ENCODE assay signal across 11 cellular contexts in the genomic region with DNA sequence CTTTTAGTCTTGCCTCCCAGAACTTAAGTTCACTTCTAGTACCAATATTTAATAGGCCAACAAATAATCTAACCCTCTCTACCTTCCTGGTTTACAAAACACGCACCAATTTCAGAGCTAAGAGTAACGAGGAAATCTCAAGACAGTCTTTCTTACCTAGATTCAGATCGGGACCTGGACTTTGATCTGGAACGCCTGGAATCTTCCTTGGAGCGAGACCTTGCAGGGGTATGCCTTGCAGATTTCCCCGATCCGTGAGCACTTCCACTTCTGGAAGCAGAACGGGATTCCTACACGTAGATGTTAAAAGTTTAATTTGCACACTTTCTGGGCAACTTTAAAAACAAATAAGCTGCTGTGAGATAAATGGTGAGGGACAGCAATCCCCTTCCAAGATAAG. TPM values are rescaled to one million over a fixed set of nuclear protein-coding genes. Genes with fewer than 3 reads are reported as not detected.
DNase-seq lines count a peak whose midpoint lies in the region; ATAC-seq, FAIRE-seq and TF ChIP-seq lines count a peak whose summit lies in the region.
"Had no signal": no experiment of that assay in that cellular context is flagged by ENCODE, and none has a peak within 500 bp of the region (broad histone marks: within the 10 kb centered on the region; RNA-seq: fewer than 3 reads in every experiment).

No MANE protein-coding gene starts in this region.

- 87 to 88% methylated on average over 9 of the region's 9 CpGs for WGBS in mesodermal cell (ENCODE audit: insufficient coverage in 2 of 2), 2 experiments

- H3K9ac ChIP-seq in adipocyte (ENCODE audit: low read length), result no peak overlapping the region

- H3K27ac ChIP-seq in 22Rv1 (peak overlapping the region; percentile 9; the same call in 1 of the 2 replicates), mesodermal cell (ENCODE audit: low read depth, low read length, severe bottlenecking) (peak overlapping the region; percentile 6)
- no peak overlapping the region for H3K27ac ChIP-seq in effector memory CD4-positive, alpha-beta T cell (ENCODE audit: insufficient read depth, low read length, poor library complexity, severe bottlenecking)

- ATAC-seq in GM21723 (IDR thresholded peaks at IDR 0.05; ENCODE audit: unreplicated experiment), result no peak

- no peaks in the 10 kb centered on the region for H3K27me3 ChIP-seq in adipocyte (replicated peaks; ENCODE audit: control insufficient read depth, insufficient read depth, low read length)
- no peaks in the 10 kb centered on the region for H3K27me3 ChIP-seq in effector memory CD4-positive, alpha-beta T cell (replicated peaks; ENCODE audit: control insufficient read depth, insufficient read depth, low read length, poor library complexity, severe bottlenecking)

- DNase-seq in H54 (ENCODE audit: insufficient read length, low spot score) (no peak), adipocyte (ENCODE audit: low read depth) (no peak), DMS53 (lab: John Stamatoyannopoulos, UW) (no peak), NCI-H2196 (lab: John Stamatoyannopoulos, UW; ENCODE audit: unreplicated experiment) (no peak)
- no peak for DNase-seq in effector memory CD4-positive, alpha-beta T cell
- DNase-seq: activated naive CD4-positive, alpha-beta T cell treated with anti-CD3 and anti-CD28 coated beads, Interleukin-2, amount 50 U/mL, for 16 hours; GDM1; NCI-H446 had no signal

- H3K4me3 ChIP-seq in adipocyte (ENCODE audit: low read length), result peak overlapping the region; percentile 16
- no peak overlapping the region for H3K4me3 ChIP-seq in mesodermal cell (ENCODE audit: extremely low read depth, insufficient read depth, low read length, poor library complexity, severe bottlenecking)
- no peak overlapping the region for H3K4me3 ChIP-seq in effector memory CD4-positive, alpha-beta T cell (ENCODE audit: insufficient read depth, low read depth, low read length, poor library complexity, severe bottlenecking)

- peak; percentile 72 for FAIRE-seq in H54 (lab: Jason Lieb, UNC)

- H3K36me3 ChIP-seq in adipocyte (ENCODE audit: control insufficient read depth, insufficient read depth, low read length, severe bottlenecking) (peaks cover 59% of the 10 kb centered on the region), mesodermal cell (ENCODE audit: control insufficient read depth, insufficient read depth, low read length) (peaks cover 96% of the 10 kb centered on the region)
- peaks cover 72% of the 10 kb centered on the region for H3K36me3 ChIP-seq in effector memory CD4-positive, alpha-beta T cell (ENCODE audit: control insufficient read depth, insufficient read depth, low read length)

- no peak for TF ChIP-seq CTCF in 22Rv1 (IDR thresholded peaks at IDR 0.05)

- H3K9me3 ChIP-seq in adipocyte (ENCODE audit: control insufficient read depth, low read length) (no peaks in the 10 kb centered on the region), mesodermal cell (ENCODE audit: control insufficient read depth, low read length) (no peaks in the 10 kb centered on the region)
- no peaks in the 10 kb centered on the region for H3K9me3 ChIP-seq in effector memory CD4-positive, alpha-beta T cell (ENCODE audit: control insufficient read depth, low read length)

- H3K4me1 ChIP-seq in adipocyte (ENCODE audit: control insufficient read depth, insufficient read depth, low read length), result peaks cover 57% of the 10 kb centered on the region
- H3K4me1 ChIP-seq in mesodermal cell (ENCODE audit: control insufficient read depth, insufficient read depth, low read length, poor library complexity, severe bottlenecking), result peaks cover 45% of the 10 kb centered on the region
- H3K4me1 ChIP-seq in effector memory CD4-positive, alpha-beta T cell (ENCODE audit: control insufficient read depth, insufficient read depth, low read length, poor library complexity, severe bottlenecking), result peaks cover 43% of the 10 kb centered on the region

- no peak for TF ChIP-seq POLR2A in H54 (IDR thresholded peaks at IDR 0.05; ENCODE audit: low read depth, low read length)

RNA-seq across cellular contexts. Expression of a gene that starts 11.4 kb away (rescaled TPM):
- polyA plus RNA-seq in mesodermal cell (2013, experiment 1 of 2), result 153 TPM
- 151 TPM for polyA plus RNA-seq in mesodermal cell (2013, experiment 2 of 2)
